In genomic region chr17:74024871-74025531, GRCh38 we compare ENCODE assay signal across 31 cellular contexts.
DNase-seq lines count a peak whose midpoint lies in the region; ATAC-seq and TF ChIP-seq lines count a peak whose summit lies in the region.
"Had no signal": no experiment of that assay in that cellular context is flagged by ENCODE, and none has a peak within 500 bp of the region (broad histone marks: within the 10 kb centered on the region; RNA-seq: fewer than 3 reads in every experiment).

No MANE protein-coding gene starts in this region.

- no peak for TF ChIP-seq POLR2A in erythroblast (IDR thresholded peaks at IDR 0.05; ENCODE audit: low read length)

- no peak overlapping the region for H3K4me2 ChIP-seq in neuronal stem cell (ENCODE audit: insufficient read depth, low read length, poor library complexity, severe bottlenecking)

- H2AFZ ChIP-seq in neuronal stem cell (ENCODE audit: low read length) = no peak overlapping the region

- peak overlapping the region; percentile 73 for H3K27ac ChIP-seq in neuronal stem cell (replicated peaks; ENCODE audit: low read length)
- H3K27ac ChIP-seq: C4-2B, esophagus squamous epithelium, foreskin keratinocyte, heart left ventricle, HL-60, SJSA1, skin epidermis, suprapubic skin had no signal

- H4K91ac ChIP-seq in neuronal stem cell (ENCODE audit: low read depth, low read length, poor library complexity) = no peak overlapping the region

- H2BK12ac ChIP-seq in neuronal stem cell (ENCODE audit: low read length) = no peak overlapping the region

- ATAC-seq in stimulated activated naive B cell treated with anti-CD40 and anti-IgM and Interleukin-4, amounts not matched to agents 10 μg/mL and 1 μg/mL and 100 μg/mL, for 72 hours (replicated peaks) = no peak
- ATAC-seq: activated CD8-positive, alpha-beta memory T cell treated with anti-CD3 and anti-CD28 coated beads, Interleukin-2, amount 10 ng/mL, durations not matched to agents 7 days and 5 days; activated naive CD8-positive, alpha-beta T cell treated with anti-CD3 and anti-CD28 coated beads, Interleukin-2, amount 50 U/mL, for 24 hours; foreskin keratinocyte; GM12878; heart left ventricle; naive thymus-derived CD4-positive, alpha-beta T cell had no signal

- H2BK5ac ChIP-seq in neuronal stem cell (ENCODE audit: low read length) = no peak overlapping the region

- no peak overlapping the region for H3K23ac ChIP-seq in neuronal stem cell (ENCODE audit: low read depth, low read length, poor library complexity)

- no peaks in the 10 kb centered on the region for H3K36me3 ChIP-seq in neuronal stem cell (replicated peaks in 1 of 2; ENCODE audit: control insufficient read depth in 2 of 2, insufficient read depth in 2 of 2, low read length in 2 of 2)
- H3K36me3 ChIP-seq: esophagus squamous epithelium, heart left ventricle, SJSA1, suprapubic skin had no signal

- no peak overlapping the region for H3K27ac Mint-ChIP-seq in stimulated activated naive B cell treated with anti-CD40 and anti-IgM and Interleukin-4, amounts not matched to agents 10 μg/mL and 1 μg/mL and 100 μg/mL, for 72 hours
- H3K27ac Mint-ChIP-seq: activated CD8-positive, alpha-beta memory T cell treated with anti-CD3 and anti-CD28 coated beads, Interleukin-2, amount 10 ng/mL, durations not matched to agents 7 days and 5 days; activated naive CD8-positive, alpha-beta T cell treated with anti-CD3 and anti-CD28 coated beads, Interleukin-2, amount 50 U/mL, for 24 hours had no signal

- H3K4me3 Mint-ChIP-seq in stimulated activated naive B cell treated with anti-CD40 and anti-IgM and Interleukin-4, amounts not matched to agents 10 μg/mL and 1 μg/mL and 100 μg/mL, for 72 hours = no peak overlapping the region
- H3K4me3 Mint-ChIP-seq: activated CD8-positive, alpha-beta memory T cell treated with anti-CD3 and anti-CD28 coated beads, Interleukin-2, amount 10 ng/mL, durations not matched to agents 7 days and 5 days; activated naive CD8-positive, alpha-beta T cell treated with anti-CD3 and anti-CD28 coated beads, Interleukin-2, amount 50 U/mL, for 24 hours; naive thymus-derived CD4-positive, alpha-beta T cell had no signal

- H3K36me3 Mint-ChIP-seq in stimulated activated naive B cell treated with anti-CD40 and anti-IgM and Interleukin-4, amounts not matched to agents 10 μg/mL and 1 μg/mL and 100 μg/mL, for 72 hours = no peaks in the 10 kb centered on the region
- H3K36me3 Mint-ChIP-seq: activated CD8-positive, alpha-beta memory T cell treated with anti-CD3 and anti-CD28 coated beads, Interleukin-2, amount 10 ng/mL, durations not matched to agents 7 days and 5 days; naive thymus-derived CD4-positive, alpha-beta T cell had no signal

- H3K4me3 ChIP-seq in neuronal stem cell (ENCODE audit: low read length in 2 of 2) = no peak overlapping the region
- H3K4me3 ChIP-seq: esophagus squamous epithelium, GM12878, heart left ventricle, SJSA1, skin epidermis, suprapubic skin had no signal

- no peak overlapping the region for H3K4ac ChIP-seq in neuronal stem cell (ENCODE audit: low read length)

- no peak overlapping the region for H2BK15ac ChIP-seq in neuronal stem cell (ENCODE audit: low read length)

- no peak overlapping the region for H3K14ac ChIP-seq in neuronal stem cell (ENCODE audit: low read length)

- H3K18ac ChIP-seq in neuronal stem cell (ENCODE audit: low read length) = no peak overlapping the region

- no peaks in the 10 kb centered on the region for H3K9me3 Mint-ChIP-seq in stimulated activated naive B cell treated with anti-CD40 and anti-IgM and Interleukin-4, amounts not matched to agents 10 μg/mL and 1 μg/mL and 100 μg/mL, for 72 hours
- H3K9me3 Mint-ChIP-seq: activated naive CD8-positive, alpha-beta T cell treated with anti-CD3 and anti-CD28 coated beads, Interleukin-2, amount 50 U/mL, for 24 hours; naive thymus-derived CD4-positive, alpha-beta T cell had no signal

- DNase-seq in DMS53 (lab: John Stamatoyannopoulos, UW) (peak; percentile 53), DMS53 treated with DMSO at 0.1 percent for 48 hours (lab: John Stamatoyannopoulos, UW; ENCODE audit: unreplicated experiment) (no peak), HuH-7 (ENCODE audit: low spot score) (peak; percentile 20), erythroblast (lab: John Stamatoyannopoulos, UW) (peak; percentile 13 to 21), neuronal stem cell (ENCODE audit: low spot score) (peak; percentile 69), T-helper 1 cell (no peak), germinal center (ENCODE audit: low spot score) (no peak)
- DNase-seq in stimulated activated naive B cell treated with anti-CD40 and anti-IgM and Interleukin-4, amounts not matched to agents 10 μg/mL and 1 μg/mL and 100 μg/mL, for 72 hours = no peak
- DNase-seq: 8988T; activated CD4-positive, alpha-beta T cell treated with anti-CD3 and anti-CD28 coated beads, Interleukin-2, amount 50 U/mL, for 4 hours; activated CD8-positive, alpha-beta memory T cell treated with anti-CD3 and anti-CD28 coated beads, Interleukin-2, amount 10 ng/mL, durations not matched to agents 7 days and 5 days; activated gamma-delta T cell treated with Interleukin-2 at 50 U/mL for 16 hours; activated naive CD8-positive, alpha-beta T cell treated with anti-CD3 and anti-CD28 coated beads, Interleukin-2, amount 50 U/mL, for 24 hours; activated T-cell treated with anti-CD3 and anti-CD28 coated beads, Interleukin-2, amount 50 U/mL, for 48 hours; central memory CD4-positive, alpha-beta T cell; esophagus squamous epithelium; foreskin keratinocyte; heart left ventricle; Karpas-422; midbrain; MV-4-11; naive thymus-derived CD4-positive, alpha-beta T cell; NCI-H1436 treated with DMSO at 0.1 percent for 48 hours; RPMI8226; stimulated activated naive CD4-positive, alpha-beta T cell treated with Interleukin-2 at 50 U/mL for 16 hours had no signal

- no peaks in the 10 kb centered on the region for H3K4me1 Mint-ChIP-seq in stimulated activated naive B cell treated with anti-CD40 and anti-IgM and Interleukin-4, amounts not matched to agents 10 μg/mL and 1 μg/mL and 100 μg/mL, for 72 hours
- H3K4me1 Mint-ChIP-seq: activated naive CD8-positive, alpha-beta T cell treated with anti-CD3 and anti-CD28 coated beads, Interleukin-2, amount 50 U/mL, for 24 hours had no signal

- H3K4me1 ChIP-seq in neuronal stem cell (ENCODE audit: control insufficient read depth in 2 of 2, insufficient read depth in 1 of 2, low read depth in 1 of 2, low read length in 2 of 2) = peaks cover 0 to 20% of the 10 kb centered on the region in 2 donors
- H3K4me1 ChIP-seq: esophagus squamous epithelium, foreskin keratinocyte, heart left ventricle, SJSA1, suprapubic skin had no signal

- no peak overlapping the region for H4K8ac ChIP-seq in neuronal stem cell (ENCODE audit: low read depth, low read length)

- no peak overlapping the region for H2BK120ac ChIP-seq in neuronal stem cell (ENCODE audit: low read depth, low read length)

- H3K9ac ChIP-seq in neuronal stem cell (ENCODE audit: low read depth, low read length, poor library complexity) = no peak overlapping the region

- no peaks in the 10 kb centered on the region for H3K79me1 ChIP-seq in neuronal stem cell (ENCODE audit: low read depth, low read length)

- no peak overlapping the region for H2AK5ac ChIP-seq in neuronal stem cell (ENCODE audit: low read depth, low read length)

- H3K27me3 ChIP-seq in neuronal stem cell (ENCODE audit: control insufficient read depth in 3 of 3, insufficient read depth in 3 of 3, low read depth in 1 of 3, low read length in 3 of 3) = peaks cover 0 to 5% (median 0%) of the 10 kb centered on the region in 3 experiments
- H3K27me3 ChIP-seq: foreskin keratinocyte had no signal

- no peaks in the 10 kb centered on the region for H3K9me3 ChIP-seq in neuronal stem cell (replicated peaks in 1 of 2; ENCODE audit: control insufficient read depth in 2 of 2, insufficient read depth in 1 of 2, low read depth in 1 of 2, low read length in 2 of 2)
- H3K9me3 ChIP-seq: esophagus squamous epithelium, heart left ventricle, SJSA1, suprapubic skin had no signal

- H3K27me3 Mint-ChIP-seq in stimulated activated naive B cell treated with anti-CD40 and anti-IgM and Interleukin-4, amounts not matched to agents 10 μg/mL and 1 μg/mL and 100 μg/mL, for 72 hours = peaks cover 21 to 26% of the 10 kb centered on the region in 2 donors

- no CpG with 5 or more reads among the region's 10 CpGs for WGBS in neuronal stem cell (ENCODE audit: extremely low coverage in 2 of 2, insufficient read length in 2 of 2, insufficient replicate concordance in 1 of 2), 2 donors

Comparison
In these comparisons a context has a peak if more than half of its experiments do, and no peak if none do; other contexts are left out.
1. DNase-seq: peak in DMS53 (single experiment), HuH-7 (single experiment), erythroblast (2 of 2) and neuronal stem cell (single experiment); none in DMS53 treated with DMSO at 0.1 percent for 48 hours (single experiment), T-helper 1 cell (0 of 5), germinal center (single experiment) and stimulated activated naive B cell treated with anti-CD40 and anti-IgM and Interleukin-4, amounts not matched to agents 10 μg/mL and 1 μg/mL and 100 μg/mL, for 72 hours (single experiment).